Comparison of ENCODE assay signal across 27 cellular contexts in the genomic region with DNA sequence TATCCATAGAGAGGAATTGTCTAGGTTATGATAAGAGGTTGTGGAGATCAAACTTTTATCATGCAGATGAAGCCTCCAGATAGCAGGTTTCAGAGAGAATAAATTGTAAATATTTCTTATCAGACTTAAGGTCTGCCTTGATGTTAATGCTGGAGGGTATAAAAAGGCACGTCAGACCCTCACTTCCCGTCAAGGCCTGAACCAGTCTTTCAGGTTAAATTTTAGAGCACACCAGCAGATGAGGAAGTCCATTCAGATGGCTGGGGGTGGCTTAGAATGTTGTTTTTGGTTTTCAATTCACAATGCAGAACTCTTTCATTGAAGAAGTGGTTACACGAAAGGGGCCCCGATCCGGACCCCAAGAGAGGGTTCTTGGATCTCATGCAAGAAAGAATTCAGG.
"Had no signal": no experiment of that assay in that cellular context is flagged by ENCODE, and none has a peak within 500 bp of the region (broad histone marks: within the 10 kb centered on the region; RNA-seq: fewer than 3 reads in every experiment).

No MANE protein-coding gene starts in this region.

- H3K4me1 Mint-ChIP-seq: activated CD4-positive, alpha-beta T cell treated with anti-CD3 and anti-CD28 coated beads for 36 hours; activated T-helper 17 cell treated with anti-CD3 and anti-CD28 coated beads, Interleukin-2, amount 50 U/mL, for 72 hours; central memory CD8-positive, alpha-beta T cell had no signal

- DNase-seq: activated CD4-positive, alpha-beta T cell treated with anti-CD3 and anti-CD28 coated beads for 36 hours; activated CD4-positive, alpha-beta T cell treated with anti-CD3 and anti-CD28 coated beads, Interleukin-2, amount 50 U/mL, for 1 hour; activated CD4-positive, alpha-beta T cell treated with anti-CD3 and anti-CD28 coated beads, Interleukin-2, amount 50 U/mL, for 48 hours; activated CD4-positive, CD25-positive, alpha-beta regulatory T cell; activated CD4-positive, CD25-positive, alpha-beta regulatory T cell treated with anti-CD3 and anti-CD28 coated beads, Interleukin-2, amount 50 U/mL, for 72 hours; activated CD8-positive, alpha-beta memory T cell treated with anti-CD3 and anti-CD28 coated beads for 24 hours; activated CD8-positive, alpha-beta T cell treated with anti-CD3 and anti-CD28 coated beads for 36 hours; activated effector memory CD4-positive, alpha-beta T cell treated with Interleukin-2 at 50 U/mL for 16 hours; activated gamma-delta T cell treated with Interleukin-2 at 50 U/mL for 16 hours; activated naive CD4-positive, alpha-beta T cell treated with anti-CD3 and anti-CD28 coated beads, Interleukin-2, amount 50 U/mL, for 16 hours; activated naive CD4-positive, alpha-beta T cell treated with Interleukin-2 at 50 U/mL for 16 hours; activated T-cell treated with anti-CD3 and anti-CD28 coated beads, Interleukin-2, amount 50 U/mL, for 4 hours; amniotic stem cell; anterior cingulate cortex; brain microvascular endothelial cell; dorsolateral prefrontal cortex; effector memory CD4-positive, alpha-beta T cell; endodermal cell; foreskin fibroblast; head of caudate nucleus; hippocampal formation had no signal

- H3K27me3 ChIP-seq: brain microvascular endothelial cell, dorsolateral prefrontal cortex had no signal

- H3K36me3 ChIP-seq: brain microvascular endothelial cell had no signal

- H3K36me3 Mint-ChIP-seq: activated naive CD8-positive, alpha-beta T cell had no signal

- H3K27me3 Mint-ChIP-seq: activated naive CD8-positive, alpha-beta T cell had no signal

- H3K27ac ChIP-seq: brain microvascular endothelial cell, coronary artery, dorsolateral prefrontal cortex had no signal

- ATAC-seq: activated CD4-positive, alpha-beta T cell treated with anti-CD3 and anti-CD28 coated beads for 36 hours; activated CD8-positive, alpha-beta T cell treated with anti-CD3 and anti-CD28 coated beads for 36 hours; activated T-cell treated with anti-CD3 and anti-CD28 coated beads, Interleukin-2, amount 50 U/mL, for 4 hours; activated T-helper 17 cell treated with anti-CD3 and anti-CD28 coated beads, Interleukin-2, amount 50 U/mL, for 72 hours; esophagus mucosa had no signal

- H3K4me3 ChIP-seq: coronary artery, dorsolateral prefrontal cortex had no signal

- H3K4me3 Mint-ChIP-seq: activated CD4-positive, alpha-beta T cell treated with anti-CD3 and anti-CD28 coated beads for 36 hours; activated CD8-positive, alpha-beta T cell treated with anti-CD3 and anti-CD28 coated beads for 36 hours; activated naive CD8-positive, alpha-beta T cell; activated T-cell treated with anti-CD3 and anti-CD28 coated beads, Interleukin-2, amount 50 U/mL, for 4 hours; activated T-helper 17 cell treated with anti-CD3 and anti-CD28 coated beads, Interleukin-2, amount 50 U/mL, for 72 hours; central memory CD8-positive, alpha-beta T cell; dendritic cell treated with granulocyte-macrophage colony-stimulating factor and Interleukin-4, amounts not matched to agents 40 ng/mL and 50 ng/mL, for 4 days; endodermal cell had no signal

- H3K27ac Mint-ChIP-seq: activated CD4-positive, alpha-beta T cell treated with anti-CD3 and anti-CD28 coated beads for 36 hours; activated CD8-positive, alpha-beta T cell treated with anti-CD3 and anti-CD28 coated beads for 36 hours; activated naive CD8-positive, alpha-beta T cell; activated T-helper 17 cell treated with anti-CD3 and anti-CD28 coated beads, Interleukin-2, amount 50 U/mL, for 72 hours; dendritic cell treated with granulocyte-macrophage colony-stimulating factor and Interleukin-4, amounts not matched to agents 40 ng/mL and 50 ng/mL, for 4 days; endodermal cell had no signal

- H3K9me3 Mint-ChIP-seq: activated CD8-positive, alpha-beta T cell treated with anti-CD3 and anti-CD28 coated beads for 36 hours; activated T-cell treated with anti-CD3 and anti-CD28 coated beads, Interleukin-2, amount 50 U/mL, for 4 hours; central memory CD8-positive, alpha-beta T cell; dendritic cell treated with granulocyte-macrophage colony-stimulating factor and Interleukin-4, amounts not matched to agents 40 ng/mL and 50 ng/mL, for 4 days had no signal
